Comparison of ENCODE assay signal across 17 cellular contexts in genomic region chr6:126696921-126697693, GRCh38.
DNase-seq lines count a peak whose midpoint lies in the region; ATAC-seq and TF ChIP-seq lines count a peak whose summit lies in the region.
"Had no signal": no experiment of that assay in that cellular context is flagged by ENCODE, and none has a peak within 500 bp of the region (broad histone marks: within the 10 kb centered on the region; RNA-seq: fewer than 3 reads in every experiment).

No MANE protein-coding gene starts in this region.

- H3K27ac Mint-ChIP-seq in WTC11: no peak overlapping the region
- H3K27ac Mint-ChIP-seq: T-helper 1 cell treated with Interleukin-12 subunit alpha and Interleukin-12 subunit beta and Interleukin-4 antibody, amounts not matched to agents 30 μg/mL and 1 μg/mL, for 36 hours had no signal

- no peaks in the 10 kb centered on the region for H4K20me1 ChIP-seq in Loucy (ENCODE audit: insufficient read depth, low read length, poor library complexity, severe bottlenecking)
- no peaks in the 10 kb centered on the region for H4K20me1 ChIP-seq in GM23248 (ENCODE audit: insufficient read depth)

- H3K4me2 ChIP-seq in Loucy (ENCODE audit: low read depth, low read length, poor library complexity, severe bottlenecking) (no peak overlapping the region), GM23248 (ENCODE audit: unreplicated experiment) (no peak overlapping the region)

- H3K4me3 ChIP-seq in A673 (ENCODE audit: low read depth, low read length, poor library complexity, severe bottlenecking): no peak overlapping the region
- no peak overlapping the region for H3K4me3 ChIP-seq in Loucy (ENCODE audit: low read length, poor library complexity, severe bottlenecking)
- no peak overlapping the region for H3K4me3 ChIP-seq in lower lobe of right lung
- H3K4me3 ChIP-seq in spleen: no peak overlapping the region
- no peak overlapping the region for H3K4me3 ChIP-seq in GM23248
- H3K4me3 ChIP-seq in ovary: no peak overlapping the region

- H3K36me3 ChIP-seq in A673 (ENCODE audit: insufficient read depth, low read length, poor library complexity, severe bottlenecking) (no peaks in the 10 kb centered on the region), Loucy (ENCODE audit: insufficient read depth, low read length) (no peaks in the 10 kb centered on the region), lower lobe of right lung (no peaks in the 10 kb centered on the region), spleen (no peaks in the 10 kb centered on the region), GM23248 (ENCODE audit: low read depth) (no peaks in the 10 kb centered on the region), ovary (no peaks in the 10 kb centered on the region)

- H3K4me1 ChIP-seq in A673 (ENCODE audit: insufficient read depth, low read length, poor library complexity, severe bottlenecking) (no peaks in the 10 kb centered on the region), Loucy (ENCODE audit: insufficient read depth, low read length, poor library complexity, severe bottlenecking) (peaks cover 6% of the 10 kb centered on the region), lower lobe of right lung (no peaks in the 10 kb centered on the region), spleen (no peaks in the 10 kb centered on the region), GM23248 (ENCODE audit: insufficient read depth) (peaks cover 6% of the 10 kb centered on the region), ovary (ENCODE audit: insufficient read depth) (no peaks in the 10 kb centered on the region)
- H3K4me1 ChIP-seq: Caco-2 had no signal

- H3K9me2 ChIP-seq in Loucy (replicated peaks; ENCODE audit: low read depth, low read length): no peaks in the 10 kb centered on the region
- no peaks in the 10 kb centered on the region for H3K9me2 ChIP-seq in GM23248 (ENCODE audit: insufficient read depth)

- no peaks in the 10 kb centered on the region for H3K27me3 ChIP-seq in A673 (replicated peaks; ENCODE audit: insufficient read depth, low read depth, low read length, poor library complexity)
- H3K27me3 ChIP-seq in Loucy (ENCODE audit: insufficient read depth, low read length, poor library complexity, severe bottlenecking): no peaks in the 10 kb centered on the region
- no peaks in the 10 kb centered on the region for H3K27me3 ChIP-seq in lower lobe of right lung (ENCODE audit: low read depth)
- H3K27me3 ChIP-seq in spleen (replicated peaks in 1 of 7): no peaks in the 10 kb centered on the region
- H3K27me3 ChIP-seq in GM23248 (replicated peaks; ENCODE audit: insufficient read depth): no peaks in the 10 kb centered on the region
- H3K27me3 ChIP-seq in ovary: no peaks in the 10 kb centered on the region

- no peak for TF ChIP-seq POLR2A in spleen (IDR thresholded peaks at IDR 0.05)
- TF ChIP-seq POLR2A in ovary (IDR thresholded peaks at IDR 0.05): no peak

- TF ChIP-seq CTCF in A673 (conservative IDR thresholded peaks at IDR 0.05; ENCODE audit: low read depth, low read length): no peak
- no peak for TF ChIP-seq CTCF in Loucy (conservative IDR thresholded peaks at IDR 0.05; ENCODE audit: low read length)
- TF ChIP-seq CTCF in WTC11 (IDR thresholded peaks at IDR 0.05): no peak
- no peak for TF ChIP-seq CTCF in lower lobe of right lung (IDR thresholded peaks at IDR 0.05)
- TF ChIP-seq CTCF in spleen (IDR thresholded peaks at IDR 0.05 in 8 of 11, conservative IDR thresholded peaks at IDR 0.05 in 3 of 11): no peak
- TF ChIP-seq CTCF in ovary (IDR thresholded peaks at IDR 0.05): no peak

- no peak overlapping the region for H3K9ac ChIP-seq in Loucy (ENCODE audit: low read depth, low read length, poor library complexity, severe bottlenecking)
- no peak overlapping the region for H3K9ac ChIP-seq in GM23248

- intact Hi-C loops in A673 (cut with micrococcal nuclease; ENCODE audit: unreplicated experiment) (no loop called here), lower lobe of right lung (cut with DNase I) (no loop called here), head of caudate nucleus (cut with DNase I) (no loop called here), spleen (cut with DNase I; ENCODE audit: low total_unique reads) (no loop called here), ovary (cut with DNase I) (no loop called here)

- 0 out of 2 replicates have a peak, but pooled peaks cover 4% of the 10 kb centered on the region for H3K4me1 Mint-ChIP-seq in WTC11

- no peaks in the 10 kb centered on the region for H3K9me3 Mint-ChIP-seq in WTC11
- H3K9me3 Mint-ChIP-seq: T-helper 1 cell treated with Interleukin-12 subunit alpha and Interleukin-12 subunit beta and Interleukin-4 antibody, amounts not matched to agents 30 μg/mL and 1 μg/mL, for 36 hours had no signal

- H3K4me3 Mint-ChIP-seq in WTC11: no peak overlapping the region
- H3K4me3 Mint-ChIP-seq: T-helper 1 cell treated with Interleukin-12 subunit alpha and Interleukin-12 subunit beta and Interleukin-4 antibody, amounts not matched to agents 30 μg/mL and 1 μg/mL, for 36 hours had no signal

- POLR2A ChIA-PET in A673 (lab: Charles Lee; ENCODE audit: low non-redundant PET) (no interaction called here), WTC11 (lab: Charles Lee) (interaction anchor here (0.5 kb wide), 1 partner anchor 9 kb away, joined by 4 read pairs; no protein-coding TSS in a partner anchor)

- peak; percentile 59 for ATAC-seq in WTC11
- peak; percentile 58 to 63 for ATAC-seq in lower lobe of right lung

- WGBS in spleen, 5 donors: 71 to 81% (median 74%) methylated on average over 5 of the region's 5 CpGs
- 50 to 63% methylated on average over 5 of the region's 5 CpGs for WGBS in GM23248 (ENCODE audit: low coverage in 1 of 2, low lambda C conversion rate in 2 of 2, missing lambda C conversion rate in 2 of 2), 2 experiments
- 51 to 54% (median 52%) methylated on average over 5 of the region's 5 CpGs for WGBS in ovary, 3 donors

- H3K9me3 ChIP-seq in A673 (ENCODE audit: low read depth, low read length, poor library complexity, severe bottlenecking): no peaks in the 10 kb centered on the region
- H3K9me3 ChIP-seq in Loucy (ENCODE audit: insufficient read depth, low read depth, low read length): no peaks in the 10 kb centered on the region
- no peaks in the 10 kb centered on the region for H3K9me3 ChIP-seq in lower lobe of right lung
- peaks cover 0 to 4% (median under 1%) of the 10 kb centered on the region in 8 donors for H3K9me3 ChIP-seq in spleen
- no peaks in the 10 kb centered on the region for H3K9me3 ChIP-seq in GM23248 (ENCODE audit: low read depth)
- no peaks in the 10 kb centered on the region for H3K9me3 ChIP-seq in ovary
- H3K9me3 ChIP-seq: Caco-2 had no signal

- DNase-seq in A673 (ENCODE audit: low spot score) (peak; percentile 22), WTC11 (ENCODE audit: low spot score) (no peak), lower lobe of right lung (peak; percentile 37), head of caudate nucleus (no peak), spleen (no peak), GM23248 (no peak), ovary (no peak)
- DNase-seq: activated CD4-positive, CD25-positive, alpha-beta regulatory T cell; activated CD8-positive, alpha-beta memory T cell treated with anti-CD3 and anti-CD28 coated beads for 24 hours; Caco-2; Karpas-422; NCI-H82; nucleus accumbens; small intestine; stimulated activated naive CD4-positive, alpha-beta T cell had no signal

- H2AFZ ChIP-seq in Loucy (ENCODE audit: low read length): 0 out of 2 replicates have a peak overlapping the region, but pooled peaks have one; percentile 4
- H2AFZ ChIP-seq in GM23248: no peak overlapping the region

- H3K27ac ChIP-seq in A673 (ENCODE audit: low read depth, low read length, poor library complexity, severe bottlenecking) (no peak overlapping the region), lower lobe of right lung (no peak overlapping the region), spleen (no peak overlapping the region), GM23248 (no peak overlapping the region), ovary (no peak overlapping the region)

- H3F3A ChIP-seq in Loucy (ENCODE audit: low read depth) (no peaks in the 10 kb centered on the region), GM23248 (ENCODE audit: insufficient read depth) (no peaks in the 10 kb centered on the region)

- no peak for TF ChIP-seq EP300 in ovary (IDR thresholded peaks at IDR 0.05)

- no peaks in the 10 kb centered on the region for H3K36me3 Mint-ChIP-seq in WTC11

- H3K27me3 Mint-ChIP-seq in WTC11 (ENCODE audit: low read depth): no peaks in the 10 kb centered on the region

- CTCF ChIA-PET in A673 (lab: Charles Lee) (no interaction called here), WTC11 (lab: Charles Lee) (interaction anchor here (0.6 kb wide), 1 partner anchor 242 kb away, joined by 3 read pairs; no protein-coding TSS in a partner anchor)

- in situ Hi-C loops in GM23248 (cut with MboI): no loop called here

- BruUV-seq in A673 (replicated peaks; lab: Mats Ljungman, UMichigan): no TSS peak

- H3K79me2 ChIP-seq in Loucy (ENCODE audit: insufficient read depth, low read length) (no peaks in the 10 kb centered on the region), GM23248 (ENCODE audit: insufficient read depth) (no peaks in the 10 kb centered on the region)

TF ChIP-seq in WTC11, 78 proteins besides CTCF, POLR2A, EP300 and RAD21 (continues in another document):
- TF ChIP-seq NFE2L1 (CRISPR knock-in tag; IDR thresholded peaks at IDR 0.05) (no peak), ZNF138 (CRISPR knock-in tag; conservative IDR thresholded peaks at IDR 0.05) (no peak), ZNF396 (CRISPR knock-in tag; IDR thresholded peaks at IDR 0.05; ENCODE audit: borderline replicate concordance) (no peak), KAT7 (CRISPR knock-in tag; IDR thresholded peaks at IDR 0.05; ENCODE audit: borderline replicate concordance) (no peak), GABPB1 (CRISPR knock-in tag; IDR thresholded peaks at IDR 0.05) (no peak), CREB1 (CRISPR knock-in tag; IDR thresholded peaks at IDR 0.05) (no peak), ZNF121 (CRISPR knock-in tag; IDR thresholded peaks at IDR 0.05) (no peak), CDX4 (CRISPR knock-in tag; IDR thresholded peaks at IDR 0.05; ENCODE audit: borderline replicate concordance) (no peak)

Comparison
In these comparisons a context has a peak if more than half of its experiments do, and no peak if none do; other contexts are left out.
1. DNase-seq: peak in A673 (single experiment) and lower lobe of right lung (single experiment); none in WTC11 (single experiment), head of caudate nucleus (0 of 42), spleen (single experiment), GM23248 (single experiment) and ovary (0 of 5).